Comparison of ENCODE assay signal across 9 cellular contexts in genomic region chr9:36632892-36633291, GRCh38.
A peak's percentile ranks its signal among the peaks of the same experiment; 100 is the strongest.
DNase-seq lines count a peak whose midpoint lies in the region; ATAC-seq and TF ChIP-seq lines count a peak whose summit lies in the region.
"Had no signal": no experiment of that assay in that cellular context is flagged by ENCODE, and none has a peak within 500 bp of the region (broad histone marks: within the 10 kb centered on the region; RNA-seq: fewer than 3 reads in every experiment).

No MANE protein-coding gene starts in this region.

- ATAC-seq in HG03135 (IDR thresholded peaks at IDR 0.05; ENCODE audit: unreplicated experiment) = no peak
- ATAC-seq in HG02642 (IDR thresholded peaks at IDR 0.05; ENCODE audit: poor library complexity, unreplicated experiment) = no peak

- no peak overlapping the region for H3K27ac Mint-ChIP-seq in type B pancreatic cell
- H3K27ac Mint-ChIP-seq: stimulated activated naive CD8-positive, alpha-beta T cell treated with anti-CD3 and anti-CD28 coated beads, Interleukin-15, Interleukin-2, amounts not matched to agents 100 ng/mL and 50 ng/mL, for 24 hours had no signal

- peaks cover 7% of the 10 kb centered on the region for H3K36me3 Mint-ChIP-seq in type B pancreatic cell

- in situ Hi-C loops in SK-MEL-5 (cut with HindIII; ENCODE audit: low pct_unique_long_range_greater_than_20kb, low sequenced_read_pairs) = no loop called here

- peak; percentile 79 for TF ChIP-seq CTCF in type B pancreatic cell (conservative IDR thresholded peaks at IDR 0.05)

- H3K27me3 Mint-ChIP-seq in type B pancreatic cell = no peaks in the 10 kb centered on the region
- H3K27me3 Mint-ChIP-seq: stimulated activated naive CD8-positive, alpha-beta T cell treated with anti-CD3 and anti-CD28 coated beads, Interleukin-15, Interleukin-2, amounts not matched to agents 100 ng/mL and 50 ng/mL, for 24 hours had no signal

- H3K9me3 Mint-ChIP-seq in type B pancreatic cell = no peaks in the 10 kb centered on the region
- H3K9me3 Mint-ChIP-seq: stimulated activated naive CD8-positive, alpha-beta T cell treated with anti-CD3 and anti-CD28 coated beads, Interleukin-15, Interleukin-2, amounts not matched to agents 100 ng/mL and 50 ng/mL, for 24 hours had no signal

- H3K4me1 Mint-ChIP-seq in type B pancreatic cell (ENCODE audit: unreplicated experiment) = no peaks in the 10 kb centered on the region

- no peak overlapping the region for H3K4me3 Mint-ChIP-seq in type B pancreatic cell
- H3K4me3 Mint-ChIP-seq: stimulated activated naive CD8-positive, alpha-beta T cell treated with anti-CD3 and anti-CD28 coated beads, Interleukin-15, Interleukin-2, amounts not matched to agents 100 ng/mL and 50 ng/mL, for 24 hours had no signal

- DNase-seq in Ammon's horn (ENCODE audit: low spot score) = peak; percentile 43
- peak; percentile 24 for DNase-seq in H4 (ENCODE audit: low spot score)
- DNase-seq in SK-MEL-5 (ENCODE audit: low read depth, low spot score) = peak; percentile 50
- peak; percentile 34 for DNase-seq in glomerular endothelial cell (ENCODE audit: extremely low read depth, low read depth, low spot score)
- DNase-seq in type B pancreatic cell (ENCODE audit: extremely low spot score, unreplicated experiment) = no peak
- DNase-seq in stimulated activated CD4-positive, alpha-beta T cell treated with anti-CD3 and anti-CD28 coated beads, Interleukin-12 subunit alpha, Interleukin-12 subunit beta, amount 100 ng/mL, for 4 hours = no peak

Comparison
In these comparisons a context has a peak if more than half of its experiments do, and no peak if none do; other contexts are left out.
1. DNase-seq: peak in Ammon's horn (single experiment), H4 (single experiment), SK-MEL-5 (single experiment) and glomerular endothelial cell (single experiment); none in type B pancreatic cell (single experiment) and stimulated activated CD4-positive, alpha-beta T cell treated with anti-CD3 and anti-CD28 coated beads, Interleukin-12 subunit alpha, Interleukin-12 subunit beta, amount 100 ng/mL, for 4 hours (single experiment).